ENCODE assay signal across 15 cellular contexts in genomic region chr2:33202641-33203345, GRCh38.
DNase-seq lines count a peak whose midpoint lies in the region; ATAC-seq, FAIRE-seq and TF ChIP-seq lines count a peak whose summit lies in the region.
"Had no signal": no experiment of that assay in that cellular context is flagged by ENCODE, and none has a peak within 500 bp of the region (broad histone marks: within the 10 kb centered on the region; RNA-seq: fewer than 3 reads in every experiment).

No MANE protein-coding gene starts in this region.

- WGBS in esophagus muscularis mucosa, result 94% methylated on average over 6 of the region's 6 CpGs
- WGBS in aorta, 2 donors, result 44 to 46% methylated on average over 6 of the region's 6 CpGs
- no CpG with 5 or more reads among the region's 6 CpGs for WGBS in trophoblast cell (ENCODE audit: extremely low coverage, insufficient coverage, insufficient read length)

- H2BK120ac ChIP-seq in trophoblast cell (ENCODE audit: insufficient read depth, low read length, poor library complexity), result no peak overlapping the region

- no peak overlapping the region for H2BK12ac ChIP-seq in trophoblast cell (ENCODE audit: low read length)

- H3K4me1 ChIP-seq in esophagus muscularis mucosa (peaks cover 5 to 41% (median 30%) of the 10 kb centered on the region in 4 donors), keratinocyte (ENCODE audit: control insufficient read depth, extremely low read depth, insufficient read depth, low read length) (no peaks in the 10 kb centered on the region), aorta (ENCODE audit: control insufficient read depth in 1 of 2, insufficient read depth in 2 of 2, low read length in 2 of 2) (peaks cover 6 to 11% of the 10 kb centered on the region in 2 donors), trophoblast cell (ENCODE audit: control insufficient read depth in 1 of 2, insufficient read depth in 2 of 2, low read length in 2 of 2) (no peaks in the 10 kb centered on the region)
- H3K4me1 ChIP-seq: HAP-1 had no signal

- H2BK5ac ChIP-seq in trophoblast cell (ENCODE audit: low read depth, low read length, poor library complexity), result no peak overlapping the region

- no peak for TF ChIP-seq POLR2A in esophagus muscularis mucosa (IDR thresholded peaks at IDR 0.05; ENCODE audit: low read depth)

- no peak overlapping the region for H4K12ac ChIP-seq in trophoblast cell (ENCODE audit: low read depth, low read length)

- H3K9ac ChIP-seq in keratinocyte (ENCODE audit: control insufficient read depth, extremely low read depth, insufficient read depth, low read length), result no peak overlapping the region
- H3K9ac ChIP-seq in trophoblast cell (ENCODE audit: low read length), result no peak overlapping the region

- no peak overlapping the region for H3K18ac ChIP-seq in trophoblast cell (ENCODE audit: low read length)

- TF ChIP-seq CTCF in esophagus muscularis mucosa (IDR thresholded peaks at IDR 0.05) (no peak), keratinocyte (optimal IDR thresholded peaks at IDR 0.05 in 1 of 3, IDR thresholded peaks at IDR 0.05 in 1 of 3, conservative IDR thresholded peaks at IDR 0.05 in 1 of 3; ENCODE audit: extremely low read depth in 1 of 3, insufficient read depth in 2 of 3, low read length in 3 of 3) (no peak)

- DNase-seq in NCI-H2171 treated with DMSO at 0.1 percent for 48 hours (lab: John Stamatoyannopoulos, UW), result peak; percentile 67
- no peak for DNase-seq in NCI-H2171 (lab: John Stamatoyannopoulos, UW)
- no peak for DNase-seq in esophagus muscularis mucosa (ENCODE audit: extremely low spot score)
- DNase-seq in keratinocyte (ENCODE audit: low read depth, low spot score), result no peak
- DNase-seq in aorta, result no peak
- DNase-seq in trophoblast cell, result no peak
- DNase-seq in islet precursor cell, result no peak
- DNase-seq: 8988T, C1 segment of cervical spinal cord, NCI-H1417 treated with DMSO at 0.1 percent for 48 hours, NCI-H2081, NCI-H226, NCI-H748 treated with DMSO at 0.1 percent for 48 hours had no signal

- H3K14ac ChIP-seq in trophoblast cell (ENCODE audit: low read length), result no peak overlapping the region

- H3K4me2 ChIP-seq in keratinocyte (ENCODE audit: control insufficient read depth, extremely low read depth, insufficient read depth, low read depth, low read length), result no peak overlapping the region
- H3K4me2 ChIP-seq in trophoblast cell (ENCODE audit: low read length), result no peak overlapping the region

- H3K9me3 ChIP-seq in esophagus muscularis mucosa, result no peaks in the 10 kb centered on the region
- H3K9me3 ChIP-seq in keratinocyte (ENCODE audit: control insufficient read depth, low read depth, low read length), result no peaks in the 10 kb centered on the region
- no peaks in the 10 kb centered on the region for H3K9me3 ChIP-seq in aorta (ENCODE audit: control insufficient read depth, low read length)
- no peaks in the 10 kb centered on the region for H3K9me3 ChIP-seq in trophoblast cell (ENCODE audit: insufficient read depth, low read depth, low read length)
- H3K9me3 ChIP-seq: HAP-1 had no signal

- H4K20me1 ChIP-seq in keratinocyte (ENCODE audit: control insufficient read depth, extremely low read depth, insufficient read depth, low read length), result no peaks in the 10 kb centered on the region

- no peak overlapping the region for H4K91ac ChIP-seq in trophoblast cell (ENCODE audit: low read depth, low read length)

- H2AFZ ChIP-seq in keratinocyte (ENCODE audit: control insufficient read depth, low read length) (peak overlapping the region; percentile 26), trophoblast cell (ENCODE audit: insufficient read depth, low read length, poor library complexity) (no peak overlapping the region)

- ATAC-seq in aorta (ENCODE audit: low FRiP score) (peak; percentile 52), HG03432 (IDR thresholded peaks at IDR 0.05; ENCODE audit: unreplicated experiment) (no peak)

- H3K27me3 ChIP-seq in esophagus muscularis mucosa (no peaks in the 10 kb centered on the region), keratinocyte (ENCODE audit: control insufficient read depth, extremely low read depth, insufficient read depth, low read length) (no peaks in the 10 kb centered on the region), aorta (ENCODE audit: control insufficient read depth in 1 of 2, insufficient read depth in 2 of 2, low read length in 1 of 2) (no peaks in the 10 kb centered on the region), trophoblast cell (ENCODE audit: insufficient read depth, low read length) (no peaks in the 10 kb centered on the region)

- H3K4ac ChIP-seq in trophoblast cell (ENCODE audit: low read depth, low read length), result no peak overlapping the region

- TF ChIP-seq EP300 in esophagus muscularis mucosa (IDR thresholded peaks at IDR 0.05), result no peak

- peak overlapping the region; percentile 2 to 55 (median 28) for H3K27ac ChIP-seq in esophagus muscularis mucosa (replicated peaks in 1 of 4)
- H3K27ac ChIP-seq in keratinocyte (ENCODE audit: control insufficient read depth, insufficient read depth, low read length), result no peak overlapping the region
- peak overlapping the region; percentile 52 to 65 for H3K27ac ChIP-seq in aorta (ENCODE audit: low read depth in 1 of 2, low read length in 2 of 2)
- H3K27ac ChIP-seq in trophoblast cell (ENCODE audit: low read depth, low read length), result no peak overlapping the region

- no peak overlapping the region for H3K23ac ChIP-seq in trophoblast cell (ENCODE audit: low read length)

- no peak for FAIRE-seq in keratinocyte (lab: Jason Lieb, UNC)

- no peak overlapping the region for H4K8ac ChIP-seq in trophoblast cell (ENCODE audit: low read depth, low read length)

- intact Hi-C loops in esophagus muscularis mucosa (cut with DNase I), result no loop called here
- intact Hi-C loops in aorta (cut with DNase I), result no loop called here

- dilution Hi-C loops in keratinocyte (cut with MboI; ENCODE audit: extremely low pct_ligation_motif_present, low sequenced_read_pairs), result no loop called here

- H2AK5ac ChIP-seq in trophoblast cell (ENCODE audit: low read length), result no peak overlapping the region

- H3K79me1 ChIP-seq in trophoblast cell (ENCODE audit: low read length), result no peaks in the 10 kb centered on the region

- H3K36me3 ChIP-seq in esophagus muscularis mucosa (no peaks in the 10 kb centered on the region), keratinocyte (ENCODE audit: control insufficient read depth in 2 of 2, extremely low read depth in 1 of 2, insufficient read depth in 2 of 2, low read length in 2 of 2) (no peaks in the 10 kb centered on the region), aorta (ENCODE audit: control insufficient read depth in 1 of 2, insufficient read depth in 2 of 2, low read length in 1 of 2) (no peaks in the 10 kb centered on the region), trophoblast cell (ENCODE audit: control insufficient read depth in 1 of 2, insufficient read depth in 2 of 2, low read length in 2 of 2) (no peaks in the 10 kb centered on the region)
- H3K36me3 ChIP-seq: HAP-1 had no signal

- no peaks in the 10 kb centered on the region for H3K9me1 ChIP-seq in keratinocyte (ENCODE audit: control insufficient read depth, extremely low read depth, insufficient read depth, low read length)

- H3K4me3 ChIP-seq in esophagus muscularis mucosa (no peak overlapping the region), keratinocyte (ENCODE audit: control insufficient read depth in 2 of 3, extremely low read depth in 1 of 3, insufficient read depth in 2 of 3, low read depth in 1 of 3, low read length in 3 of 3) (no peak overlapping the region), aorta (ENCODE audit: low read length in 2 of 2) (no peak overlapping the region), trophoblast cell (ENCODE audit: low read depth, low read length) (no peak overlapping the region)
- H3K4me3 ChIP-seq: HAP-1 had no signal

- H3K79me2 ChIP-seq in keratinocyte (ENCODE audit: control insufficient read depth, insufficient read depth, low read length) (no peaks in the 10 kb centered on the region), trophoblast cell (ENCODE audit: control insufficient read depth, insufficient read depth, low read length, poor library complexity) (no peaks in the 10 kb centered on the region)

Comparison
In these comparisons a context has a peak if more than half of its experiments do, and no peak if none do; other contexts are left out.
1. H3K27ac ChIP-seq: peak in esophagus muscularis mucosa (4 of 4) and aorta (2 of 2); none in keratinocyte (single experiment) and trophoblast cell (single experiment).